Comparison of ENCODE assay signal across 14 cellular contexts in the genomic region with DNA sequence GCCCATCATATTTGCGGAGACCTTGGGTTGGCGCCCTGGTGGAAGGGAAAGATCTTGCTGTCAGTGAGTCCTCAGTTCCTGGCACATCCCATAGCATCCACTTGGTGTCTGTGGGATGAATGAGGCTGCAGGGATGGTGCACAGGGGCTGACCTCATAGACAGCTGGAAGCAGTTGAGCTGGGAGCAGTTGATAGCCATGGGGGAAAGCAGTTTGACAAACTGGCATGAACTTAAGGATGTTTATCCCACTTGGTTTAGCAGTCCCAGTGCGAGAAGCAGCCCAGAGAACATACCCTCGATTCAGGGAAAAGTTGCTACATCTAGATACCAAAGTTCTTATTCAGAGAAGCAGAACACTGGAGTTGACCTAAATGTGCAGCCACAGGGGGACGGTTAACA.
DNase-seq lines count a peak whose midpoint lies in the region; ATAC-seq lines count a peak whose summit lies in the region.
"Had no signal": no experiment of that assay in that cellular context is flagged by ENCODE, and none has a peak within 500 bp of the region (broad histone marks: within the 10 kb centered on the region; RNA-seq: fewer than 3 reads in every experiment).

No MANE protein-coding gene starts in this region.

- 77% methylated on average over 5 of the region's 5 CpGs for whole genome bisulfite sequencing in right cardiac atrium

- ATAC-seq in right cardiac atrium (peak; percentile 36 to 53), HG03354 (IDR thresholded peaks at IDR 0.05; ENCODE audit: poor library complexity, severe bottlenecking, unreplicated experiment) (no peak)
- ATAC-seq: activated T-cell treated with anti-CD3 and anti-CD28 coated beads, Interleukin-2, amount 50 U/mL, for 4 hours; body of pancreas; natural killer cell had no signal

- no peaks in the 10 kb centered on the region for H3K9me3 ChIP-seq in adipocyte (ENCODE audit: control insufficient read depth, low read length)
- H3K9me3 ChIP-seq in right cardiac atrium (ENCODE audit: control insufficient read depth, low read length): no peaks in the 10 kb centered on the region
- H3K9me3 ChIP-seq: body of pancreas had no signal

- no peak overlapping the region for H3K27ac ChIP-seq in right cardiac atrium (ENCODE audit: low read length)
- H3K27ac ChIP-seq: body of pancreas had no signal

- H3K27me3 ChIP-seq in adipocyte (replicated peaks; ENCODE audit: control insufficient read depth, insufficient read depth, low read length) (no peaks in the 10 kb centered on the region), right cardiac atrium (ENCODE audit: control insufficient read depth, insufficient read depth) (no peaks in the 10 kb centered on the region)
- H3K27me3 ChIP-seq: body of pancreas had no signal

- intact Hi-C loops in right cardiac atrium (cut with DNase I): no loop called here

- peak overlapping the region; percentile 44 for H3K9ac ChIP-seq in adipocyte (ENCODE audit: low read length)

- H3K36me3 ChIP-seq in adipocyte (ENCODE audit: control insufficient read depth, insufficient read depth, low read length, severe bottlenecking): peaks cover 9% of the 10 kb centered on the region

- peak overlapping the region; percentile 40 for H3K4me3 ChIP-seq in adipocyte (ENCODE audit: low read length)
- H3K4me3 ChIP-seq in right cardiac atrium (ENCODE audit: low read length): no peak overlapping the region
- no peak overlapping the region for H3K4me3 ChIP-seq in skeletal muscle cell (ENCODE audit: low read depth, low read length)
- H3K4me3 ChIP-seq: body of pancreas had no signal

- DNase-seq in EL (peak; percentile 38), adipocyte (ENCODE audit: low read depth) (peak; percentile 86), right cardiac atrium (no peak), skeletal muscle cell (ENCODE audit: low read depth) (peak; percentile 58), NOMO-1 (lab: John Stamatoyannopoulos, UW; ENCODE audit: unreplicated experiment in 2 of 2) (no peak), superior temporal gyrus (ENCODE audit: extremely low spot score) (no peak), A172 (ENCODE audit: low spot score) (no peak)
- DNase-seq: activated T-cell treated with anti-CD3 and anti-CD28 coated beads, Interleukin-2, amount 50 U/mL, for 4 hours; body of pancreas; CD4-positive, alpha-beta T cell; natural killer cell; NCI-H1092 treated with DMSO at 0.1 percent for 48 hours; NCI-H510A had no signal

- peaks cover 37% of the 10 kb centered on the region for H3K4me1 ChIP-seq in adipocyte (ENCODE audit: control insufficient read depth, insufficient read depth, low read length)
- H3K4me1 ChIP-seq in right cardiac atrium (ENCODE audit: control insufficient read depth, insufficient read depth, low read length): no peaks in the 10 kb centered on the region
- H3K4me1 ChIP-seq: body of pancreas had no signal

Comparison
In these comparisons a context has a peak if more than half of its experiments do, and no peak if none do; other contexts are left out.
1. DNase-seq: peak in EL (single experiment), adipocyte (single experiment) and skeletal muscle cell (single experiment); none in right cardiac atrium (0 of 3), NOMO-1 (0 of 2), superior temporal gyrus (single experiment) and A172 (single experiment).